ENCODE assay signal across 1 cellular context in the genomic region with DNA sequence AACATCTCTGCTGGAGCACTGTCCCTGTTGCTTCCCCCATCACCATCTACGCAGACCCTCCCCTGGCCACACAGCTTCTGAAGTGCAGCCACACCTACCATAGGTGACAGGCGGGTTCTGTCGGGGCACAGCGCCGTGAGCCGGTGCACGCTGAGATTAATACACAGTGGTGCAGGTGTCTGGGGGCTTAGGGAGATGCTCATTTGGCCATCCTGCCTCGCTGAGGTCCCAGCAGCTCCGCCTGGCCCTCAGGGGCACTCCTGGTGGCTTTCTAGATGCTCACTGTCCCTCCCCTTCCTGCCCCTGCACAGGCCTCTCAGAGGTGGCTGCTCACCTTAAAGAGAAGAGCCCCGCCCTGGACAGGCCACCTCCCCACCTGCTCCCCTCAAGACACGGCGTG.
TF ChIP-seq lines count a peak whose summit lies in the region.

No MANE protein-coding gene starts in this region.

TF ChIP-seq in GM23338, 12 proteins besides CTCF, POLR2A, EP300 and RAD21 (continued from another document):
- TF ChIP-seq, protein P1, sequence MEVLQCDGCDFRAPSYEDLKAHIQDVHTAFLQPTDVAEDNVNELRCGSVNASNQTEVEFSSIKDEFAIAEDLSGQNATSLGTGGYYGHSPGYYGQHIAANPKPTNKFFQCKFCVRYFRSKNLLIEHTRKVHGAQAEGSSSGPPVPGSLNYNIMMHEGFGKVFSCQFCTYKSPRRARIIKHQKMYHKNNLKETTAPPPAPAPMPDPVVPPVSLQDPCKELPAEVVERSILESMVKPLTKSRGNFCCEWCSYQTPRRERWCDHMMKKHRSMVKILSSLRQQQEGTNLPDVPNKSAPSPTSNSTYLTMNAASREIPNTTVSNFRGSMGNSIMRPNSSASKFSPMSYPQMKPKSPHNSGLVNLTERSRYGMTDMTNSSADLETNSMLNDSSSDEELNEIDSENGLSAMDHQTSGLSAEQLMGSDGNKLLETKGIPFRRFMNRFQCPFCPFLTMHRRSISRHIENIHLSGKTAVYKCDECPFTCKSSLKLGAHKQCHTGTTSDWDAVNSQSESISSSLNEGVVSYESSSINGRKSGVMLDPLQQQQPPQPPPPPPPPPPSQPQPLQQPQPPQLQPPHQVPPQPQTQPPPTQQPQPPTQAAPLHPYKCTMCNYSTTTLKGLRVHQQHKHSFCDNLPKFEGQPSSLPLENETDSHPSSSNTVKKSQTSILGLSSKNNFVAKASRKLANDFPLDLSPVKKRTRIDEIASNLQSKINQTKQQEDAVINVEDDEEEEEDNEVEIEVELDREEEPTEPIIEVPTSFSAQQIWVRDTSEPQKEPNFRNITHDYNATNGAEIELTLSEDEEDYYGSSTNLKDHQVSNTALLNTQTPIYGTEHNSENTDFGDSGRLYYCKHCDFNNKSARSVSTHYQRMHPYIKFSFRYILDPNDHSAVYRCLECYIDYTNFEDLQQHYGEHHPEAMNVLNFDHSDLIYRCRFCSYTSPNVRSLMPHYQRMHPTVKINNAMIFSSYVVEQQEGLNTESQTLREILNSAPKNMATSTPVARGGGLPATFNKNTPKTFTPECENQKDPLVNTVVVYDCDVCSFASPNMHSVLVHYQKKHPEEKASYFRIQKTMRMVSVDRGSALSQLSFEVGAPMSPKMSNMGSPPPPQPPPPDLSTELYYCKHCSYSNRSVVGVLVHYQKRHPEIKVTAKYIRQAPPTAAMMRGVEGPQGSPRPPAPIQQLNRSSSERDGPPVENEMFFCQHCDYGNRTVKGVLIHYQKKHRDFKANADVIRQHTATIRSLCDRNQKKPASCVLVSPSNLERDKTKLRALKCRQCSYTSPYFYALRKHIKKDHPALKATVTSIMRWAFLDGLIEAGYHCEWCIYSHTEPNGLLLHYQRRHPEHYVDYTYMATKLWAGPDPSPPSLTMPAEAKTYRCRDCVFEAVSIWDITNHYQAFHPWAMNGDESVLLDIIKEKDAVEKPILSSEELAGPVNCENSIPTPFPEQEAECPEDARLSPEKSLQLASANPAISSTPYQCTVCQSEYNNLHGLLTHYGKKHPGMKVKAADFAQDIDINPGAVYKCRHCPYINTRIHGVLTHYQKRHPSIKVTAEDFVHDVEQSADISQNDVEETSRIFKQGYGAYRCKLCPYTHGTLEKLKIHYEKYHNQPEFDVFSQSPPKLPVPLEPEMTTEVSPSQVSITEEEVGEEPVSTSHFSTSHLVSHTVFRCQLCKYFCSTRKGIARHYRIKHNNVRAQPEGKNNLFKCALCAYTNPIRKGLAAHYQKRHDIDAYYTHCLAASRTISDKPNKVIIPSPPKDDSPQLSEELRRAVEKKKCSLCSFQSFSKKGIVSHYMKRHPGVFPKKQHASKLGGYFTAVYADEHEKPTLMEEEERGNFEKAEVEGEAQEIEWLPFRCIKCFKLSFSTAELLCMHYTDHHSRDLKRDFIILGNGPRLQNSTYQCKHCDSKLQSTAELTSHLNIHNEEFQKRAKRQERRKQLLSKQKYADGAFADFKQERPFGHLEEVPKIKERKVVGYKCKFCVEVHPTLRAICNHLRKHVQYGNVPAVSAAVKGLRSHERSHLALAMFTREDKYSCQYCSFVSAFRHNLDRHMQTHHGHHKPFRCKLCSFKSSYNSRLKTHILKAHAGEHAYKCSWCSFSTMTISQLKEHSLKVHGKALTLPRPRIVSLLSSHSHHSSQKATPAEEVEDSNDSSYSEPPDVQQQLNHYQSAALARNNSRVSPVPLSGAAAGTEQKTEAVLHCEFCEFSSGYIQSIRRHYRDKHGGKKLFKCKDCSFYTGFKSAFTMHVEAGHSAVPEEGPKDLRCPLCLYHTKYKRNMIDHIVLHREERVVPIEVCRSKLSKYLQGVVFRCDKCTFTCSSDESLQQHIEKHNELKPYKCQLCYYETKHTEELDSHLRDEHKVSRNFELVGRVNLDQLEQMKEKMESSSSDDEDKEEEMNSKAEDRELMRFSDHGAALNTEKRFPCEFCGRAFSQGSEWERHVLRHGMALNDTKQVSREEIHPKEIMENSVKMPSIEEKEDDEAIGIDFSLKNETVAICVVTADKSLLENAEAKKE (CRISPR knock-in tag; IDR thresholded peaks at IDR 0.05), result no peak
